ENCODE assay signal across 1 cellular context in genomic region chr17:73393962-73394361, GRCh38.
TF ChIP-seq lines count a peak whose summit lies in the region.

No MANE protein-coding gene starts in this region.

TF ChIP-seq in HCT116, 20 proteins besides CTCF, POLR2A, EP300 and RAD21 (continued from another document):
- TF ChIP-seq SRF (IDR thresholded peaks at IDR 0.05; ENCODE audit: low read depth) (no peak), SP1 (IDR thresholded peaks at IDR 0.05; ENCODE audit: low read depth) (no peak)
